17 cellular contexts compared by ENCODE assay signal in genomic region chr11:8612522-8612921, GRCh38. TPM values are rescaled to one million over a fixed set of nuclear protein-coding genes. Genes with fewer than 3 reads are reported as not detected.
"Had no signal": no experiment of that assay in that cellular context is flagged by ENCODE, and none has a peak within 500 bp of the region (broad histone marks: within the 10 kb centered on the region; RNA-seq: fewer than 3 reads in every experiment).

No MANE protein-coding gene starts in this region.

- H3K27me3 ChIP-seq: cardiac muscle cell, dorsolateral prefrontal cortex, gastrocnemius medialis, heart left ventricle, sigmoid colon, spleen, tibial artery had no signal

- H3K9me3 Mint-ChIP-seq: T-helper 1 cell treated with Interleukin-12 subunit alpha and Interleukin-12 subunit beta and Interleukin-4 antibody, amounts not matched to agents 30 μg/mL and 1 μg/mL, for 36 hours had no signal

- H3K27ac Mint-ChIP-seq: activated naive CD8-positive, alpha-beta T cell; T-helper 1 cell treated with Interleukin-12 subunit alpha and Interleukin-12 subunit beta and Interleukin-4 antibody, amounts not matched to agents 30 μg/mL and 1 μg/mL, for 36 hours had no signal

- H3K4me3 ChIP-seq: cardiac muscle cell, dorsolateral prefrontal cortex, gastrocnemius medialis, heart left ventricle, left ventricle myocardium inferior, sigmoid colon, spleen, tibial artery had no signal

- H3K9me3 ChIP-seq: gastrocnemius medialis, heart left ventricle, left ventricle myocardium inferior, sigmoid colon, spleen, tibial artery had no signal

- H3K4me3 Mint-ChIP-seq: activated naive CD8-positive, alpha-beta T cell; naive thymus-derived CD4-positive, alpha-beta T cell; T-helper 1 cell treated with Interleukin-12 subunit alpha and Interleukin-12 subunit beta and Interleukin-4 antibody, amounts not matched to agents 30 μg/mL and 1 μg/mL, for 36 hours had no signal

- ATAC-seq: gastrocnemius medialis; heart left ventricle; naive thymus-derived CD4-positive, alpha-beta T cell had no signal

- H3K27me3 Mint-ChIP-seq: activated naive CD8-positive, alpha-beta T cell had no signal

- DNase-seq: activated CD4-positive, alpha-beta T cell treated with anti-CD3 and anti-CD28 coated beads, Interleukin-2, amount 50 U/mL, for 4 hours; amniotic stem cell; dorsolateral prefrontal cortex; gastrocnemius medialis; heart left ventricle; kidney; left ventricle myocardium inferior; naive thymus-derived CD4-positive, alpha-beta T cell; sigmoid colon; spleen; stimulated activated naive CD4-positive, alpha-beta T cell; substantia nigra; tibial artery had no signal

- H3K27ac ChIP-seq: cardiac muscle cell, gastrocnemius medialis, heart left ventricle, left ventricle myocardium inferior, spleen, tibial artery, VCaP had no signal

- H3K4me1 ChIP-seq: gastrocnemius medialis, left ventricle myocardium inferior, tibial artery had no signal

RNA-seq across cellular contexts. Expression of gene STK33, which starts 18.5 kb away (rescaled TPM):
- polyA plus RNA-seq: naive thymus-derived CD4-positive, alpha-beta T cell had no signal
